ENCODE assay signal across 10 cellular contexts in genomic region chr1:231416896-231417295, GRCh38. TPM values are rescaled to one million over a fixed set of nuclear protein-coding genes. Genes with fewer than 3 reads are reported as not detected.
DNase-seq lines count a peak whose midpoint lies in the region; ATAC-seq and TF ChIP-seq lines count a peak whose summit lies in the region.
"Had no signal": no experiment of that assay in that cellular context is flagged by ENCODE, and none has a peak within 500 bp of the region (broad histone marks: within the 10 kb centered on the region; RNA-seq: fewer than 3 reads in every experiment).

No MANE protein-coding gene starts in this region.

- TF ChIP-seq CTCF in heart right ventricle (IDR thresholded peaks at IDR 0.05) (no peak), activated B cell treated with CpG ODN at 0.5 μM for 24 hours (IDR thresholded peaks at IDR 0.05) (no peak), tibial nerve (IDR thresholded peaks at IDR 0.05) (no peak)

- no peak for ATAC-seq in heart right ventricle
- ATAC-seq in Right ventricle myocardium superior (ENCODE audit: poor library complexity) = no peak
- ATAC-seq in activated B cell treated with CpG ODN at 0.5 μM for 24 hours (ENCODE audit: low read depth) = no peak

- no peak for TF ChIP-seq POLR2A in tibial nerve (IDR thresholded peaks at IDR 0.05)

- H3K4me3 ChIP-seq in heart right ventricle = peak overlapping the region; percentile 33 to 89 (median 76)
- peak overlapping the region in 3 of 4 donors; percentile 2 to 91 (median 16) for H3K4me3 ChIP-seq in tibial nerve

- H3K27ac Mint-ChIP-seq in activated B cell treated with CpG ODN at 0.5 μM for 24 hours (no peak overlapping the region), immature natural killer cell (no peak overlapping the region)

- H3K36me3 ChIP-seq in heart right ventricle (peaks cover 0 to 26% (median 0%) of the 10 kb centered on the region in 9 donors), tibial nerve (no peaks in the 10 kb centered on the region)

- intact Hi-C loops in heart right ventricle (cut with DNase I) = loop anchor here in 3 of 10 donors (5.0 kb wide), 3 partner anchors 35 to 50 kb away; no protein-coding TSS in a partner anchor
- intact Hi-C loops in Right ventricle myocardium superior (cut with DNase I) = no loop called here
- intact Hi-C loops in activated B cell treated with CpG ODN at 0.5 μM for 24 hours (cut with micrococcal nuclease) = no loop called here

- peak overlapping the region; percentile 5 for H3K4me3 Mint-ChIP-seq in activated B cell treated with CpG ODN at 0.5 μM for 24 hours
- peak overlapping the region in 3 of 5 donors; percentile 34 to 67 (median 46) for H3K4me3 Mint-ChIP-seq in immature natural killer cell

- H3K27me3 Mint-ChIP-seq in activated B cell treated with CpG ODN at 0.5 μM for 24 hours (no peaks in the 10 kb centered on the region), immature natural killer cell (ENCODE audit: low read depth in 3 of 3) (peaks cover 0 to 6% (median 0%) of the 10 kb centered on the region in 3 donors)

- peaks cover 35% of the 10 kb centered on the region for H3K36me3 Mint-ChIP-seq in activated B cell treated with CpG ODN at 0.5 μM for 24 hours (ENCODE audit: low read depth)
- peaks cover 8 to 11% (median 8%) of the 10 kb centered on the region in 3 donors for H3K36me3 Mint-ChIP-seq in immature natural killer cell

- H3K4me1 Mint-ChIP-seq in activated B cell treated with CpG ODN at 0.5 μM for 24 hours = peaks cover 72% of the 10 kb centered on the region
- peaks cover 76 to 85% of the 10 kb centered on the region in 2 donors for H3K4me1 Mint-ChIP-seq in immature natural killer cell

- TF ChIP-seq EP300 in tibial nerve (IDR thresholded peaks at IDR 0.05) = no peak

- CTCF ChIA-PET in activated B cell treated with CpG ODN at 0.5 μM for 24 hours (lab: Charles Lee) = no interaction called here

- H3K9me3 Mint-ChIP-seq in activated B cell treated with CpG ODN at 0.5 μM for 24 hours (no peaks in the 10 kb centered on the region), immature natural killer cell (no peaks in the 10 kb centered on the region)

- H3K27ac ChIP-seq in heart right ventricle = peak overlapping the region in 4 of 10 donors; percentile 27 to 99 (median 98)
- peak overlapping the region in 1 of 4 donors; percentile 98 for H3K27ac ChIP-seq in tibial nerve

- H3K4me1 ChIP-seq in heart right ventricle (peaks cover 2 to 83% (median 66%) of the 10 kb centered on the region in 9 donors), tibial nerve (peaks cover 0 to 79% (median 35%) of the 10 kb centered on the region in 4 donors)

- no peak for DNase-seq in heart right ventricle
- no peak for DNase-seq in Right ventricle myocardium superior
- DNase-seq in activated B cell treated with CpG ODN at 0.5 μM for 24 hours = no peak
- DNase-seq in immature natural killer cell = no peak
- no peak for DNase-seq in tibial nerve (ENCODE audit: low spot score in 2 of 2)
- DNase-seq in DMS153 (lab: John Stamatoyannopoulos, UW) = no peak
- no peak for DNase-seq in NCI-H2029 (lab: John Stamatoyannopoulos, UW)
- DNase-seq in COLO829 (ENCODE audit: low spot score) = no peak
- DNase-seq: effector CD8-positive, alpha-beta T cell; NCI-H510A treated with DMSO at 0.1 percent for 48 hours had no signal

- H3K27me3 ChIP-seq in heart right ventricle (no peaks in the 10 kb centered on the region), tibial nerve (no peaks in the 10 kb centered on the region)

- H3K9me3 ChIP-seq in heart right ventricle = no peaks in the 10 kb centered on the region
- H3K9me3 ChIP-seq in tibial nerve = no peaks in the 10 kb centered on the region

- POLR2A ChIA-PET in activated B cell treated with CpG ODN at 0.5 μM for 24 hours (lab: Charles Lee) = no interaction called here

- 0 to 8% methylated on average over 1 of the region's 1 CpG for WGBS in heart right ventricle, 2 donors
- 10 to 25% methylated on average over 1 of the region's 1 CpG for WGBS in tibial nerve, 2 donors

RNA-seq across cellular contexts. Expression of gene EGLN1, which starts 5.2 kb away (rescaled TPM):
- total RNA-seq in heart right ventricle (100 to 1,000 TPM in 1 of 10 donors, 10 to 100 TPM in 9; 62.0 to 104 (median 71.2) TPM), Right ventricle myocardium superior (75.2 TPM), activated B cell treated with CpG ODN at 0.5 μM for 24 hours (10.7 and 15.6 TPM in 2 replicates), tibial nerve (10 to 100 TPM; 53.2 to 76.7 (median 60.1) TPM)
- polyA plus RNA-seq in heart right ventricle (10 to 100 TPM; 13.0 to 20.8 TPM), immature natural killer cell (10 to 100 TPM; 18.2 to 27.3 (median 20.6) TPM)
